16 cellular contexts compared by ENCODE assay signal in the genomic region with DNA sequence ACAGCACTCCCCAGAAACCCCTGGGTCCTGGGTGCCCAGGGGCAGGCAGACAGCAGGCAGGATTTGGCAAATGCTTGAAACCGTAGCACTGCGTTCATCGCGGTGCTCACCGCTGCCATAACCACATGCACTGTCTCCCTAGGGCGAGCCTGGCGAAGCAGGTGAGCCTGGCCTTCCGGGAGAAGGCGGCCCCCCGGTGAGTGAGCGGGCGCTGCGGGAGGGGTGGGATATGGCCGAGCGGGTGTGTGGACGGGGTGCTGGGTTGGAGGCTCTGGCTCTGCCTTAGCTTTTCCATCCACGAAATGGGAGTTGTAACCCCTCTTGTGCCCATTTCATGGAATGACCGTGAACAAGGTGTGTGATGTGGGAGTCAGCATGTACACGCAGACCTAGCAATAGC.
DNase-seq lines count a peak whose midpoint lies in the region; ATAC-seq, FAIRE-seq and TF ChIP-seq lines count a peak whose summit lies in the region.
"Had no signal": no experiment of that assay in that cellular context is flagged by ENCODE, and none has a peak within 500 bp of the region (broad histone marks: within the 10 kb centered on the region; RNA-seq: fewer than 3 reads in every experiment).

No MANE protein-coding gene starts in this region.

- intact Hi-C loops in IMR-90 (cut with micrococcal nuclease) (no loop called here), pancreas (cut with DNase I) (no loop called here), uterus (cut with DNase I; ENCODE audit: low total_unique reads) (no loop called here)

- H3K4me3 ChIP-seq in GM23248 = no peak overlapping the region
- H3K4me3 ChIP-seq in IMR-90 (ENCODE audit: insufficient read depth, low read depth, low read length) = no peak overlapping the region
- no peak overlapping the region for H3K4me3 ChIP-seq in smooth muscle cell
- H3K4me3 ChIP-seq in pancreas = no peak overlapping the region
- H3K4me3 ChIP-seq in uterus = no peak overlapping the region
- H3K4me3 ChIP-seq: BLaER1, HAP-1, K562 had no signal

- H3K9me3 ChIP-seq in GM23248 (ENCODE audit: low read depth) (no peaks in the 10 kb centered on the region), IMR-90 (ENCODE audit: control insufficient read depth, insufficient read depth, low read length) (no peaks in the 10 kb centered on the region), smooth muscle cell (replicated peaks; ENCODE audit: low read depth) (no peaks in the 10 kb centered on the region), pancreas (no peaks in the 10 kb centered on the region), uterus (no peaks in the 10 kb centered on the region)
- H3K9me3 ChIP-seq: BLaER1, HAP-1 had no signal

- H3K4ac ChIP-seq in IMR-90 (ENCODE audit: low read depth, low read length) = peak overlapping the region; percentile 99

- no peak for TF ChIP-seq POLR2A in IMR-90 (IDR thresholded peaks at IDR 0.05; ENCODE audit: low read depth, low read length)
- TF ChIP-seq POLR2A in uterus (IDR thresholded peaks at IDR 0.05) = no peak

- WGBS in GM23248 (ENCODE audit: low coverage in 1 of 2, low lambda C conversion rate in 2 of 2, missing lambda C conversion rate in 2 of 2), 2 experiments = 96 to 98% methylated on average over 19 of the region's 19 CpGs
- 100% methylated on average over 10 of the region's 19 CpGs; no CpG with 5 or more reads in 1 of the 2 experiments for WGBS in IMR-90 (ENCODE audit: extremely low coverage in 2 of 2, insufficient read length in 1 of 2), 2 experiments
- WGBS in smooth muscle cell (ENCODE audit: low lambda C conversion rate) = 97% methylated on average over 19 of the region's 19 CpGs
- WGBS in pancreas, 2 donors = 70 to 82% methylated on average over 19 of the region's 19 CpGs

- no peaks in the 10 kb centered on the region for H3K27me3 Mint-ChIP-seq in mesothelial cell of epicardium (ENCODE audit: low read depth)

- BruUV-seq in IMR-90 (replicated peaks; lab: Mats Ljungman, UMichigan) = no TSS peak

- H3K9me2 ChIP-seq in GM23248 (ENCODE audit: insufficient read depth) = no peaks in the 10 kb centered on the region

- peak overlapping the region; percentile 99 for H2BK120ac ChIP-seq in IMR-90 (ENCODE audit: low read depth, low read length)

- peaks cover 8% of the 10 kb centered on the region for H3K4me1 Mint-ChIP-seq in mesothelial cell of epicardium
- H3K4me1 Mint-ChIP-seq: CD14-positive monocyte had no signal

- no peak for FAIRE-seq in pancreas (lab: Jason Lieb, UNC)
- FAIRE-seq: K562 had no signal

- H3K79me2 ChIP-seq in GM23248 (ENCODE audit: insufficient read depth) = peaks cover 9% of the 10 kb centered on the region
- peaks cover 27% of the 10 kb centered on the region for H3K79me2 ChIP-seq in smooth muscle cell (ENCODE audit: low read depth)

- H3K56ac ChIP-seq in IMR-90 (ENCODE audit: extremely low read depth, insufficient read depth, low read length) = no peak overlapping the region

- peak overlapping the region; percentile 18 for H4K5ac ChIP-seq in IMR-90 (ENCODE audit: low read depth, low read length)

- H3K4me3 Mint-ChIP-seq in mesothelial cell of epicardium = no peak overlapping the region
- H3K4me3 Mint-ChIP-seq: CD14-positive monocyte; CD8-positive, alpha-beta T cell had no signal

- in situ Hi-C loops in GM23248 (cut with MboI) = no loop called here
- in situ Hi-C loops in IMR-90 (cut with MboI; ENCODE audit: low sequenced_read_pairs) = no loop called here

- no peak for ATAC-seq in IMR-90 (ENCODE audit: low read depth)
- ATAC-seq in pancreas = no peak
- no peak for ATAC-seq in esophagus mucosa
- ATAC-seq: CD8-positive, alpha-beta T cell; K562 had no signal

- no peaks in the 10 kb centered on the region for H3K27me3 ChIP-seq in GM23248 (replicated peaks; ENCODE audit: insufficient read depth)
- H3K27me3 ChIP-seq in IMR-90 (ENCODE audit: control insufficient read depth, insufficient read depth, low read length) = no peaks in the 10 kb centered on the region
- H3K27me3 ChIP-seq in smooth muscle cell (ENCODE audit: low read depth) = no peaks in the 10 kb centered on the region
- no peaks in the 10 kb centered on the region for H3K27me3 ChIP-seq in pancreas
- no peaks in the 10 kb centered on the region for H3K27me3 ChIP-seq in uterus
- H3K27me3 ChIP-seq: BLaER1 had no signal

- H4K20me1 ChIP-seq in GM23248 (ENCODE audit: insufficient read depth) = no peaks in the 10 kb centered on the region
- H4K20me1 ChIP-seq in IMR-90 (ENCODE audit: insufficient read depth, low read length) = peaks cover 11% of the 10 kb centered on the region
- H4K20me1 ChIP-seq in smooth muscle cell (ENCODE audit: low read depth) = peaks cover 100% of the 10 kb centered on the region

- H3K27ac Mint-ChIP-seq in mesothelial cell of epicardium = peak overlapping the region; percentile 59
- H3K27ac Mint-ChIP-seq: CD8-positive, alpha-beta T cell had no signal

- peaks cover 35% of the 10 kb centered on the region for H3K36me3 Mint-ChIP-seq in mesothelial cell of epicardium
- H3K36me3 Mint-ChIP-seq: CD14-positive monocyte; CD8-positive, alpha-beta T cell had no signal

- H3K9me1 ChIP-seq in IMR-90 (ENCODE audit: insufficient read depth, low read length) = peaks cover 53% of the 10 kb centered on the region

- peaks cover 74% of the 10 kb centered on the region for H3F3A ChIP-seq in GM23248 (ENCODE audit: insufficient read depth)
- peaks cover 88% of the 10 kb centered on the region for H3F3A ChIP-seq in smooth muscle cell (ENCODE audit: low read depth)

- peak overlapping the region; percentile 99 for H2AK5ac ChIP-seq in IMR-90 (ENCODE audit: low read depth, low read length)

- peak overlapping the region; percentile 79 for H2AK9ac ChIP-seq in IMR-90 (replicated peaks; ENCODE audit: low read depth, low read length, poor library complexity)

- H3K14ac ChIP-seq in IMR-90 (replicated peaks; ENCODE audit: low read depth, low read length) = peak overlapping the region; percentile 73; the same call in 1 of the 2 replicates

- H3K27ac ChIP-seq in GM23248 (peak overlapping the region; percentile 63), IMR-90 (ENCODE audit: insufficient read depth, low read length) (peak overlapping the region; percentile 75; the same call in 1 of the 2 replicates), smooth muscle cell (ENCODE audit: low read depth) (peak overlapping the region; percentile 98), pancreas (no peak overlapping the region), uterus (no peak overlapping the region)
- H3K27ac ChIP-seq: BLaER1, HL-60 had no signal

- TF ChIP-seq CTCF in IMR-90 (conservative IDR thresholded peaks at IDR 0.05; ENCODE audit: low read depth, low read length) (no peak), mesothelial cell of epicardium (IDR thresholded peaks at IDR 0.05; ENCODE audit: unreplicated experiment) (no peak), smooth muscle cell (IDR thresholded peaks at IDR 0.05; ENCODE audit: borderline replicate concordance, insufficient read depth, poor library complexity, severe bottlenecking) (no peak), pancreas (IDR thresholded peaks at IDR 0.05) (no peak), uterus (IDR thresholded peaks at IDR 0.05) (no peak)

- H3K4me1 ChIP-seq in GM23248 (ENCODE audit: insufficient read depth) = peaks cover 41% of the 10 kb centered on the region
- H3K4me1 ChIP-seq in IMR-90 (ENCODE audit: control insufficient read depth, insufficient read depth, low read length) = peaks cover 40% of the 10 kb centered on the region
- H3K4me1 ChIP-seq in smooth muscle cell (ENCODE audit: low read depth) = peaks cover 16% of the 10 kb centered on the region
- no peaks in the 10 kb centered on the region for H3K4me1 ChIP-seq in pancreas
- H3K4me1 ChIP-seq in uterus = no peaks in the 10 kb centered on the region
- H3K4me1 ChIP-seq: HAP-1 had no signal

- H3K18ac ChIP-seq in IMR-90 (ENCODE audit: low read depth, low read length) = peak overlapping the region; percentile 47

- POLR2A ChIA-PET in IMR-90 (lab: Charles Lee; ENCODE audit: unreplicated experiment) = no interaction called here

- H4K91ac ChIP-seq in IMR-90 (ENCODE audit: insufficient read depth, low read depth, low read length) = peak overlapping the region; percentile 97

- peak overlapping the region; percentile 88; the same call in 2 of the 3 replicates for H2BK15ac ChIP-seq in IMR-90 (ENCODE audit: low read depth, low read length)

- peak overlapping the region; percentile 100; the same call in 1 of the 2 replicates for H3K23ac ChIP-seq in IMR-90 (ENCODE audit: low read depth, low read length)

- H3K4me2 ChIP-seq in GM23248 (ENCODE audit: unreplicated experiment) (no peak overlapping the region), IMR-90 (ENCODE audit: low read depth, low read length) (no peak overlapping the region), smooth muscle cell (no peak overlapping the region)
- H3K4me2 ChIP-seq: BLaER1 had no signal

- peak overlapping the region; percentile 95 for H2BK20ac ChIP-seq in IMR-90 (ENCODE audit: low read depth, low read length)

- H3K9ac ChIP-seq in GM23248 (no peak overlapping the region), IMR-90 (ENCODE audit: low read depth, low read length) (no peak overlapping the region), smooth muscle cell (ENCODE audit: low read depth) (no peak overlapping the region)
- H3K9ac ChIP-seq: BLaER1 had no signal

- CTCF ChIA-PET in IMR-90 (lab: Yijun Ruan, JAX) = no interaction called here

- H4K8ac ChIP-seq in IMR-90 (ENCODE audit: low read depth in 2 of 2, low read length in 2 of 2) = peak overlapping the region; percentile 51 to 54; a peak in 2 of 4 replicates

- dilution Hi-C loops in IMR-90 (cut with HindIII; ENCODE audit: low sequenced_read_pairs, unreplicated experiment) = no loop called here

- peak overlapping the region; percentile 99 for H2BK5ac ChIP-seq in IMR-90 (ENCODE audit: low read depth, low read length, poor library complexity, severe bottlenecking)

- no peak for TF ChIP-seq RAD21 in IMR-90 (IDR thresholded peaks at IDR 0.05; ENCODE audit: low read length)

- H3K79me1 ChIP-seq in IMR-90 (ENCODE audit: low read depth in 1 of 2, low read length in 2 of 2) = peaks cover 11 to 77% of the 10 kb centered on the region in 2 experiments

- H3K36me3 ChIP-seq in GM23248 (ENCODE audit: low read depth) (peaks cover 66% of the 10 kb centered on the region), IMR-90 (ENCODE audit: control insufficient read depth, insufficient read depth, low read length) (peaks cover 85% of the 10 kb centered on the region), smooth muscle cell (ENCODE audit: low read depth) (no peaks in the 10 kb centered on the region), pancreas (no peaks in the 10 kb centered on the region), uterus (no peaks in the 10 kb centered on the region)
- H3K36me3 ChIP-seq: HAP-1 had no signal

- H3K9me3 Mint-ChIP-seq in mesothelial cell of epicardium = no peaks in the 10 kb centered on the region
- H3K9me3 Mint-ChIP-seq: CD8-positive, alpha-beta T cell had no signal

- DNase-seq in GM23248 (no peak), IMR-90 (no peak), mesothelial cell of epicardium (ENCODE audit: low spot score in 2 of 2, unreplicated experiment in 2 of 2) (no peak), smooth muscle cell (lab: John Stamatoyannopoulos, UW; ENCODE audit: unreplicated experiment) (no peak), pancreas (no peak), uterus (no peak)
- DNase-seq: Calu3; CD8-positive, alpha-beta T cell; DMS79 treated with DMSO at 0.1 percent for 48 hours; GF-D8 had no signal

- H2AFZ ChIP-seq in GM23248 = no peak overlapping the region
- no peak overlapping the region for H2AFZ ChIP-seq in IMR-90 (replicated peaks; ENCODE audit: low read length, poor library complexity)
- H2AFZ ChIP-seq in smooth muscle cell (ENCODE audit: low read depth) = no peak overlapping the region

Comparison
In these comparisons a context has a peak if more than half of its experiments do, and no peak if none do; other contexts are left out.
1. H3K27ac ChIP-seq: peak in GM23248 (single experiment), IMR-90 (single experiment) and smooth muscle cell (single experiment); none in pancreas (0 of 4) and uterus (0 of 2).